Comparison of ENCODE assay signal across 10 cellular contexts in genomic region chr6:116564921-116565872, GRCh38. TPM values are rescaled to one million over a fixed set of nuclear protein-coding genes. Genes with fewer than 3 reads are reported as not detected.
DNase-seq lines count a peak whose midpoint lies in the region; ATAC-seq and TF ChIP-seq lines count a peak whose summit lies in the region.
"Had no signal": no experiment of that assay in that cellular context is flagged by ENCODE, and none has a peak within 500 bp of the region (broad histone marks: within the 10 kb centered on the region; RNA-seq: fewer than 3 reads in every experiment).

No MANE protein-coding gene starts in this region.

- H3K4me1 ChIP-seq in rectal smooth muscle tissue (ENCODE audit: control insufficient read depth, insufficient read depth, low read length), result peaks cover 3% of the 10 kb centered on the region

- H3K27ac ChIP-seq in rectal smooth muscle tissue (ENCODE audit: low read depth, low read length), result no peak overlapping the region
- H3K27ac ChIP-seq: epithelial cell of prostate had no signal

- peak; percentile 52 for DNase-seq in EH (ENCODE audit: low read depth)
- no peak for DNase-seq in T-helper 2 cell treated with Interferon-gamma antibody and Interleukin-4, amounts not matched to agents 5 μg/mL and 100 μg/mL, for 36 hours (ENCODE audit: low spot score)
- no peak for DNase-seq in fibroblast of mammary gland (ENCODE audit: low read depth)
- no peak for DNase-seq in progenitor cell of endocrine pancreas (ENCODE audit: low spot score, unreplicated experiment)
- DNase-seq in activated T-helper 1 cell treated with anti-CD3 and anti-CD28 coated beads, Interleukin-12 subunit alpha, Interleukin-12 subunit beta, Interleukin-2, Interleukin-4 antibody, amounts not matched to agents 30 ng/mL and 10 ng/mL and 1 ng/mL, durations not matched to agents 14 hours and 24 hours and 36 hours (ENCODE audit: low spot score), result no peak

- peaks cover 19% of the 10 kb centered on the region for H3K27me3 Mint-ChIP-seq in T-helper 2 cell treated with Interferon-gamma antibody and Interleukin-4, amounts not matched to agents 5 μg/mL and 100 μg/mL, for 36 hours (ENCODE audit: low read depth)
- peaks cover 7% of the 10 kb centered on the region for H3K27me3 Mint-ChIP-seq in progenitor cell of endocrine pancreas
- peaks cover 21% of the 10 kb centered on the region for H3K27me3 Mint-ChIP-seq in activated T-helper 1 cell treated with anti-CD3 and anti-CD28 coated beads, Interleukin-12 subunit alpha, Interleukin-12 subunit beta, Interleukin-2, Interleukin-4 antibody, amounts not matched to agents 30 ng/mL and 10 ng/mL and 1 ng/mL, durations not matched to agents 14 hours and 24 hours and 36 hours (ENCODE audit: insufficient read depth)

- H3K4me1 Mint-ChIP-seq in T-helper 2 cell treated with Interferon-gamma antibody and Interleukin-4, amounts not matched to agents 5 μg/mL and 100 μg/mL, for 36 hours (ENCODE audit: low read depth), result peaks cover 13% of the 10 kb centered on the region
- H3K4me1 Mint-ChIP-seq in progenitor cell of endocrine pancreas (ENCODE audit: low read depth), result peaks cover 9% of the 10 kb centered on the region
- peaks cover 16% of the 10 kb centered on the region for H3K4me1 Mint-ChIP-seq in activated T-helper 1 cell treated with anti-CD3 and anti-CD28 coated beads, Interleukin-12 subunit alpha, Interleukin-12 subunit beta, Interleukin-2, Interleukin-4 antibody, amounts not matched to agents 30 ng/mL and 10 ng/mL and 1 ng/mL, durations not matched to agents 14 hours and 24 hours and 36 hours (ENCODE audit: low read depth)

- H3K36me3 Mint-ChIP-seq in T-helper 2 cell treated with Interferon-gamma antibody and Interleukin-4, amounts not matched to agents 5 μg/mL and 100 μg/mL, for 36 hours (ENCODE audit: low read depth), result no peaks in the 10 kb centered on the region
- no peaks in the 10 kb centered on the region for H3K36me3 Mint-ChIP-seq in progenitor cell of endocrine pancreas (ENCODE audit: insufficient read depth)
- no peaks in the 10 kb centered on the region for H3K36me3 Mint-ChIP-seq in activated T-helper 1 cell treated with anti-CD3 and anti-CD28 coated beads, Interleukin-12 subunit alpha, Interleukin-12 subunit beta, Interleukin-2, Interleukin-4 antibody, amounts not matched to agents 30 ng/mL and 10 ng/mL and 1 ng/mL, durations not matched to agents 14 hours and 24 hours and 36 hours (ENCODE audit: low read depth)

- ATAC-seq in HG03460 (IDR thresholded peaks at IDR 0.05; ENCODE audit: unreplicated experiment), result no peak
- no peak for ATAC-seq in GM21717 (IDR thresholded peaks at IDR 0.05; ENCODE audit: unreplicated experiment)

- no peaks in the 10 kb centered on the region for H3K27me3 ChIP-seq in rectal smooth muscle tissue (ENCODE audit: control insufficient read depth, insufficient read depth, low read length)

- intact Hi-C loops in activated T-helper 1 cell treated with anti-CD3 and anti-CD28 coated beads, Interleukin-12 subunit alpha, Interleukin-12 subunit beta, Interleukin-2, Interleukin-4 antibody, amounts not matched to agents 30 ng/mL and 10 ng/mL and 1 ng/mL, durations not matched to agents 14 hours and 24 hours and 36 hours (cut with micrococcal nuclease), result no loop called here

- H3K9me3 Mint-ChIP-seq in T-helper 2 cell treated with Interferon-gamma antibody and Interleukin-4, amounts not matched to agents 5 μg/mL and 100 μg/mL, for 36 hours, result no peaks in the 10 kb centered on the region
- H3K9me3 Mint-ChIP-seq in progenitor cell of endocrine pancreas (ENCODE audit: low read depth), result no peaks in the 10 kb centered on the region
- no peaks in the 10 kb centered on the region for H3K9me3 Mint-ChIP-seq in activated T-helper 1 cell treated with anti-CD3 and anti-CD28 coated beads, Interleukin-12 subunit alpha, Interleukin-12 subunit beta, Interleukin-2, Interleukin-4 antibody, amounts not matched to agents 30 ng/mL and 10 ng/mL and 1 ng/mL, durations not matched to agents 14 hours and 24 hours and 36 hours

- TF ChIP-seq CTCF in fibroblast of mammary gland (conservative IDR thresholded peaks at IDR 0.05; ENCODE audit: control insufficient read depth, insufficient read depth, low read depth, low read length) (no peak), progenitor cell of endocrine pancreas (IDR thresholded peaks at IDR 0.05; ENCODE audit: unreplicated experiment) (no peak)

- H3K4me3 Mint-ChIP-seq in T-helper 2 cell treated with Interferon-gamma antibody and Interleukin-4, amounts not matched to agents 5 μg/mL and 100 μg/mL, for 36 hours, result peak overlapping the region; percentile 13
- no peak overlapping the region for H3K4me3 Mint-ChIP-seq in progenitor cell of endocrine pancreas (ENCODE audit: low read depth)
- no peak overlapping the region for H3K4me3 Mint-ChIP-seq in activated T-helper 1 cell treated with anti-CD3 and anti-CD28 coated beads, Interleukin-12 subunit alpha, Interleukin-12 subunit beta, Interleukin-2, Interleukin-4 antibody, amounts not matched to agents 30 ng/mL and 10 ng/mL and 1 ng/mL, durations not matched to agents 14 hours and 24 hours and 36 hours

- no peaks in the 10 kb centered on the region for H3K36me3 ChIP-seq in rectal smooth muscle tissue (ENCODE audit: control insufficient read depth, insufficient read depth, low read length)

- H3K4me3 ChIP-seq in fibroblast of mammary gland (ENCODE audit: control insufficient read depth, low read depth, low read length), result peak overlapping the region; percentile 19
- H3K4me3 ChIP-seq in rectal smooth muscle tissue (ENCODE audit: low read length), result peak overlapping the region; percentile 50

- no peak overlapping the region for H3K27ac Mint-ChIP-seq in T-helper 2 cell treated with Interferon-gamma antibody and Interleukin-4, amounts not matched to agents 5 μg/mL and 100 μg/mL, for 36 hours
- H3K27ac Mint-ChIP-seq in progenitor cell of endocrine pancreas, result no peak overlapping the region
- no peak overlapping the region for H3K27ac Mint-ChIP-seq in activated T-helper 1 cell treated with anti-CD3 and anti-CD28 coated beads, Interleukin-12 subunit alpha, Interleukin-12 subunit beta, Interleukin-2, Interleukin-4 antibody, amounts not matched to agents 30 ng/mL and 10 ng/mL and 1 ng/mL, durations not matched to agents 14 hours and 24 hours and 36 hours

- H3K9ac ChIP-seq in rectal smooth muscle tissue (ENCODE audit: low read length), result no peak overlapping the region

RNA-seq across cellular contexts. Expression of gene RWDD1, which starts 6.1 kb away (rescaled TPM):
- 35.8 and 36.2 TPM in 2 replicates for total RNA-seq in progenitor cell of endocrine pancreas
- total RNA-seq in activated T-helper 1 cell treated with anti-CD3 and anti-CD28 coated beads, Interleukin-12 subunit alpha, Interleukin-12 subunit beta, Interleukin-2, Interleukin-4 antibody, amounts not matched to agents 30 ng/mL and 10 ng/mL and 1 ng/mL, durations not matched to agents 14 hours and 24 hours and 36 hours, result 41.4 and 41.5 TPM in 2 replicates

RNA-seq across cellular contexts. Expression of gene CALHM4, which starts 11.6 kb away (rescaled TPM):
- not detected in 2 replicates for total RNA-seq in progenitor cell of endocrine pancreas
- not detected in 2 replicates for total RNA-seq in activated T-helper 1 cell treated with anti-CD3 and anti-CD28 coated beads, Interleukin-12 subunit alpha, Interleukin-12 subunit beta, Interleukin-2, Interleukin-4 antibody, amounts not matched to agents 30 ng/mL and 10 ng/mL and 1 ng/mL, durations not matched to agents 14 hours and 24 hours and 36 hours
- total RNA-seq: NCI-H460 had no signal

RNA-seq across cellular contexts. Expression of gene TRAPPC3L, which starts 19.7 kb away (rescaled TPM):
- total RNA-seq in progenitor cell of endocrine pancreas, result not detected in 2 replicates
- not detected in 2 replicates for total RNA-seq in activated T-helper 1 cell treated with anti-CD3 and anti-CD28 coated beads, Interleukin-12 subunit alpha, Interleukin-12 subunit beta, Interleukin-2, Interleukin-4 antibody, amounts not matched to agents 30 ng/mL and 10 ng/mL and 1 ng/mL, durations not matched to agents 14 hours and 24 hours and 36 hours
- total RNA-seq: NCI-H460 had no signal

RNA-seq across cellular contexts. Expression of gene RSPH4A, which starts 51.1 kb away (rescaled TPM):
- total RNA-seq in progenitor cell of endocrine pancreas, result 5.4 and 6.3 TPM in 2 replicates
- total RNA-seq in activated T-helper 1 cell treated with anti-CD3 and anti-CD28 coated beads, Interleukin-12 subunit alpha, Interleukin-12 subunit beta, Interleukin-2, Interleukin-4 antibody, amounts not matched to agents 30 ng/mL and 10 ng/mL and 1 ng/mL, durations not matched to agents 14 hours and 24 hours and 36 hours, result 0.36 TPM in 1 of 2 replicates, not detected in the other
- total RNA-seq: NCI-H460 had no signal

RNA-seq across cellular contexts. Expression of gene CALHM5, which starts 53.8 kb away (rescaled TPM):
- 0.05 and 0.09 TPM in 2 replicates for total RNA-seq in progenitor cell of endocrine pancreas
- not detected in 2 replicates for total RNA-seq in activated T-helper 1 cell treated with anti-CD3 and anti-CD28 coated beads, Interleukin-12 subunit alpha, Interleukin-12 subunit beta, Interleukin-2, Interleukin-4 antibody, amounts not matched to agents 30 ng/mL and 10 ng/mL and 1 ng/mL, durations not matched to agents 14 hours and 24 hours and 36 hours
